Comparison of ENCODE assay signal across 24 cellular contexts in genomic region chrX:21656587-21657317, GRCh38. TPM values are rescaled to one million over a fixed set of nuclear protein-coding genes. Genes with fewer than 3 reads are reported as not detected.
DNase-seq lines count a peak whose midpoint lies in the region; ATAC-seq and TF ChIP-seq lines count a peak whose summit lies in the region.
"Had no signal": no experiment of that assay in that cellular context is flagged by ENCODE, and none has a peak within 500 bp of the region (broad histone marks: within the 10 kb centered on the region; RNA-seq: fewer than 3 reads in every experiment).

No MANE protein-coding gene starts in this region.

- H3K27ac ChIP-seq in left ventricle myocardium inferior (replicated peaks): no peak overlapping the region
- no peak overlapping the region for H3K27ac ChIP-seq in esophagus muscularis mucosa (replicated peaks in 1 of 4)
- H3K27ac ChIP-seq: adrenal gland, breast epithelium, parathyroid adenoma, Peyer's patch had no signal

- H3K36me3 ChIP-seq in left ventricle myocardium inferior (no peaks in the 10 kb centered on the region), esophagus muscularis mucosa (no peaks in the 10 kb centered on the region)
- H3K36me3 ChIP-seq: adrenal gland, breast epithelium, Peyer's patch had no signal

- no peaks in the 10 kb centered on the region for H3K4me1 ChIP-seq in left ventricle myocardium inferior
- H3K4me1 ChIP-seq in esophagus muscularis mucosa: peaks cover 0 to 14% (median 0%) of the 10 kb centered on the region in 4 donors
- H3K4me1 ChIP-seq: adrenal gland, breast epithelium, parathyroid adenoma, Peyer's patch had no signal

- peak overlapping the region; percentile 48 to 70 for H3K4me3 Mint-ChIP-seq in stimulated activated naive B cell treated with anti-CD40 and anti-IgM and Interleukin-4, amounts not matched to agents 10 μg/mL and 1 μg/mL and 100 μg/mL, for 72 hours
- H3K4me3 Mint-ChIP-seq: neural crest cell had no signal

- H3K27me3 Mint-ChIP-seq in stimulated activated naive B cell treated with anti-CD40 and anti-IgM and Interleukin-4, amounts not matched to agents 10 μg/mL and 1 μg/mL and 100 μg/mL, for 72 hours: peaks cover 12 to 24% of the 10 kb centered on the region in 2 donors

- TF ChIP-seq POLR2A in esophagus muscularis mucosa (IDR thresholded peaks at IDR 0.05; ENCODE audit: low read depth): no peak

- peak overlapping the region; percentile 37 for H3K27ac Mint-ChIP-seq in stimulated activated naive B cell treated with anti-CD40 and anti-IgM and Interleukin-4, amounts not matched to agents 10 μg/mL and 1 μg/mL and 100 μg/mL, for 72 hours
- H3K27ac Mint-ChIP-seq: activated T-cell treated with anti-CD3 and anti-CD28 coated beads, Interleukin-2, amount 50 U/mL, for 24 hours had no signal

- H3K4me3 ChIP-seq in left ventricle myocardium inferior: peak overlapping the region; percentile 38
- H3K4me3 ChIP-seq in esophagus muscularis mucosa: peak overlapping the region in 3 of 4 donors; percentile 18 to 30 (median 22)
- H3K4me3 ChIP-seq: breast epithelium, lung had no signal

- H3K27me3 ChIP-seq in left ventricle myocardium inferior (ENCODE audit: low read depth) (peaks cover 26% of the 10 kb centered on the region), esophagus muscularis mucosa (peaks cover 0 to 16% (median 0%) of the 10 kb centered on the region in 4 donors)
- H3K27me3 ChIP-seq: Peyer's patch had no signal

- ATAC-seq in Right ventricle myocardium inferior: no peak
- ATAC-seq in HG02943 (IDR thresholded peaks at IDR 0.05; ENCODE audit: low read depth, unreplicated experiment): peak; percentile 41
- ATAC-seq in stimulated activated naive B cell treated with anti-CD40 and anti-IgM and Interleukin-4, amounts not matched to agents 10 μg/mL and 1 μg/mL and 100 μg/mL, for 72 hours (replicated peaks): peak; percentile 34 to 43

- intact Hi-C loops in left ventricle myocardium inferior (cut with micrococcal nuclease): no loop called here
- intact Hi-C loops in Right ventricle myocardium inferior (cut with DNase I): no loop called here
- intact Hi-C loops in esophagus muscularis mucosa (cut with DNase I): no loop called here

- H3K36me3 Mint-ChIP-seq in stimulated activated naive B cell treated with anti-CD40 and anti-IgM and Interleukin-4, amounts not matched to agents 10 μg/mL and 1 μg/mL and 100 μg/mL, for 72 hours: peaks cover 5 to 6% of the 10 kb centered on the region in 2 donors

- peaks cover 0 to 3% of the 10 kb centered on the region in 2 donors for H3K9me3 Mint-ChIP-seq in stimulated activated naive B cell treated with anti-CD40 and anti-IgM and Interleukin-4, amounts not matched to agents 10 μg/mL and 1 μg/mL and 100 μg/mL, for 72 hours
- H3K9me3 Mint-ChIP-seq: activated T-cell treated with anti-CD3 and anti-CD28 coated beads, Interleukin-2, amount 50 U/mL, for 24 hours; neural crest cell had no signal

- DNase-seq in left ventricle myocardium inferior (no peak), Right ventricle myocardium inferior (ENCODE audit: missing footprints) (no peak), esophagus muscularis mucosa (ENCODE audit: extremely low spot score) (no peak), activated gamma-delta T cell (lab: John Stamatoyannopoulos, UW) (no peak), NCI-H187 (lab: John Stamatoyannopoulos, UW) (no peak), ecto neural progenitor cell (ENCODE audit: low spot score) (no peak)
- no peak for DNase-seq in stimulated activated naive B cell treated with anti-CD40 and anti-IgM and Interleukin-4, amounts not matched to agents 10 μg/mL and 1 μg/mL and 100 μg/mL, for 72 hours
- DNase-seq: adrenal gland, AML-193, cortex of kidney, DND-41, Karpas-422, NCI-H146, NCI-H69, Peyer's patch had no signal

- no peak for TF ChIP-seq EP300 in esophagus muscularis mucosa (IDR thresholded peaks at IDR 0.05)

- H3K9me3 ChIP-seq in left ventricle myocardium inferior (replicated peaks): no peaks in the 10 kb centered on the region
- no peaks in the 10 kb centered on the region for H3K9me3 ChIP-seq in esophagus muscularis mucosa
- H3K9me3 ChIP-seq: adrenal gland, Peyer's patch had no signal

- WGBS in esophagus muscularis mucosa: 73% methylated on average over 44 of the region's 61 CpGs

- TF ChIP-seq CTCF in left ventricle myocardium inferior (IDR thresholded peaks at IDR 0.05; ENCODE audit: borderline replicate concordance): no peak
- no peak for TF ChIP-seq CTCF in esophagus muscularis mucosa (IDR thresholded peaks at IDR 0.05)

- peaks cover 7 to 11% of the 10 kb centered on the region in 2 donors for H3K4me1 Mint-ChIP-seq in stimulated activated naive B cell treated with anti-CD40 and anti-IgM and Interleukin-4, amounts not matched to agents 10 μg/mL and 1 μg/mL and 100 μg/mL, for 72 hours

RNA-seq across cellular contexts. Expression of gene KLHL34, which starts 1.4 kb away (rescaled TPM):
- total RNA-seq in left ventricle myocardium inferior (4.7 TPM), Right ventricle myocardium inferior (3.8 TPM), esophagus muscularis mucosa (under 1 TPM in 3 of 4 donors, not detected in 1; 0.13 to 0.75 (median 0.33) TPM)
- total RNA-seq: A172, glomerular endothelial cell, neural crest cell, ureter had no signal
